In genomic region chr22:27108425-27109114, GRCh38 we compare ENCODE assay signal across 10 cellular contexts.
A peak's percentile ranks its signal among the peaks of the same experiment; 100 is the strongest.
DNase-seq lines count a peak whose midpoint lies in the region; ATAC-seq, FAIRE-seq and TF ChIP-seq lines count a peak whose summit lies in the region.
"Had no signal": no experiment of that assay in that cellular context is flagged by ENCODE, and none has a peak within 500 bp of the region (broad histone marks: within the 10 kb centered on the region; RNA-seq: fewer than 3 reads in every experiment).

No MANE protein-coding gene starts in this region.

- H3K4me1 ChIP-seq in A549 (peaks cover 73% of the 10 kb centered on the region), ovary (ENCODE audit: insufficient read depth) (peaks cover 17% of the 10 kb centered on the region), GM23338 (ENCODE audit: insufficient read depth) (no peaks in the 10 kb centered on the region)

- TF ChIP-seq POLR2A in A549 (IDR thresholded peaks at IDR 0.05; ENCODE audit: low read length) = no peak
- TF ChIP-seq POLR2A in ovary (IDR thresholded peaks at IDR 0.05) = no peak

- no peak overlapping the region for H3K4me3 ChIP-seq in A549
- H3K4me3 ChIP-seq in fibroblast of villous mesenchyme (ENCODE audit: low read depth, low read length) = no peak overlapping the region
- H3K4me3 ChIP-seq in ovary = no peak overlapping the region
- no peak overlapping the region for H3K4me3 ChIP-seq in GM23338

- no peaks in the 10 kb centered on the region for H3F3A ChIP-seq in GM23338 (replicated peaks; ENCODE audit: low read depth)

- H3K27me3 ChIP-seq in ovary (no peaks in the 10 kb centered on the region), GM23338 (ENCODE audit: insufficient read depth) (no peaks in the 10 kb centered on the region)

- FAIRE-seq in A549 (lab: Jason Lieb, UNC) = no peak

- peaks cover 18% of the 10 kb centered on the region for H3K4me1 Mint-ChIP-seq in GM23338

- H3K27ac ChIP-seq in A549 (peak overlapping the region; percentile 94 to 96), ovary (peak overlapping the region; percentile 49 to 62), GM23338 (ENCODE audit: low read depth) (no peak overlapping the region)

- intact Hi-C loops in ovary (cut with DNase I) = loop anchor here in 1 of 4 donors (5.0 kb wide), 1 partner anchor 104 kb away; no protein-coding TSS in a partner anchor

- H3K9me3 ChIP-seq in A549 (no peaks in the 10 kb centered on the region), ovary (no peaks in the 10 kb centered on the region)

- POLR2A ChIA-PET in A549 (lab: Yijun Ruan, JAX) = interaction anchor here (0.5 to 1.0 kb wide), 3 partner anchors 25 to 257 kb away, joined by 3 to 5 read pairs (median 4); no protein-coding TSS in a partner anchor

- CTCF ChIA-PET in A549 (lab: Yijun Ruan, JAX) = interaction anchor here (1.0 kb wide), 1 partner anchor 24 kb away, joined by 3 read pairs; no protein-coding TSS in a partner anchor

- no peak overlapping the region for H3K4me3 Mint-ChIP-seq in GM23338
- H3K4me3 Mint-ChIP-seq: HFFc6 had no signal

- TF ChIP-seq CTCF in A549 (IDR thresholded peaks at IDR 0.05) (no peak), fibroblast of villous mesenchyme (IDR thresholded peaks at IDR 0.05; ENCODE audit: insufficient read depth, low read depth, low read length) (no peak), ovary (IDR thresholded peaks at IDR 0.05) (no peak), GM23338 (conservative IDR thresholded peaks at IDR 0.05; ENCODE audit: low read depth in 2 of 2) (no peak)

- WGBS in A549 (ENCODE audit: missing lambda C conversion rate) = 31% methylated on average over 11 of the region's 20 CpGs
- 2 to 16% (median 5%) methylated on average over 20 of the region's 20 CpGs for WGBS in ovary, 3 donors

- 0 out of 2 replicates have a peak, but pooled peaks cover 5% of the 10 kb centered on the region for H3K9me2 ChIP-seq in GM23338 (ENCODE audit: insufficient read depth)

- no peaks in the 10 kb centered on the region for H3K79me2 ChIP-seq in GM23338 (replicated peaks; ENCODE audit: insufficient read depth)

- H3K36me3 ChIP-seq in ovary (no peaks in the 10 kb centered on the region), GM23338 (ENCODE audit: insufficient read depth) (no peaks in the 10 kb centered on the region)

- DNase-seq in A549 (ENCODE audit: low read depth in 1 of 2, low spot score in 1 of 2) = peak in 1 of 2 experiments; percentile 45
- DNase-seq in NCI-H345 (lab: John Stamatoyannopoulos, UW) = peak; percentile 64
- peak; percentile 74 for DNase-seq in fibroblast of villous mesenchyme (ENCODE audit: low read depth)
- peak; percentile 84 to 90 (median 88) for DNase-seq in ovary
- DNase-seq in T-helper 2 cell = no peak
- DNase-seq in GM23338 (ENCODE audit: low spot score) = no peak
- DNase-seq: NCI-H187 had no signal

- no peaks in the 10 kb centered on the region for H3K27me3 Mint-ChIP-seq in GM23338 (ENCODE audit: insufficient read depth, low read depth, poor library complexity)

- no peak overlapping the region for H3K27ac Mint-ChIP-seq in GM23338
- H3K27ac Mint-ChIP-seq: HFFc6 had no signal

- ATAC-seq in A549 = no peak; a peak in 1 of 6 replicates
- ATAC-seq in HG03520 (IDR thresholded peaks at IDR 0.05; ENCODE audit: unreplicated experiment) = no peak
- ATAC-seq in GM23338 = no peak
- no peak for ATAC-seq in GM18517 (IDR thresholded peaks at IDR 0.05; ENCODE audit: unreplicated experiment)

- no peaks in the 10 kb centered on the region for H3K36me3 Mint-ChIP-seq in GM23338 (ENCODE audit: low read depth)

- H2AFZ ChIP-seq in GM23338 = no peak overlapping the region

- no peaks in the 10 kb centered on the region; the same call in 1 of the 2 replicates for H4K20me1 ChIP-seq in GM23338 (replicated peaks; ENCODE audit: insufficient read depth)

- TF ChIP-seq EP300 in A549 (IDR thresholded peaks at IDR 0.05) (no peak), ovary (IDR thresholded peaks at IDR 0.05) (no peak)

- H3K4me2 ChIP-seq in A549 (peak overlapping the region; percentile 51), GM23338 (no peak overlapping the region)

- H3K9me3 Mint-ChIP-seq in GM23338 = no peaks in the 10 kb centered on the region

- TF ChIP-seq RAD21 in A549 (conservative IDR thresholded peaks at IDR 0.05 in 1 of 2, IDR thresholded peaks at IDR 0.05 in 1 of 2) = no peak

TF ChIP-seq in A549, 52 proteins besides CTCF, POLR2A, EP300 and RAD21:
- TF ChIP-seq USF2 (IDR thresholded peaks at IDR 0.05) = no peak
- no peak for TF ChIP-seq PBX3 (IDR thresholded peaks at IDR 0.05)
TF ChIP-seq in A549: peak in this region for 0.

TF ChIP-seq in GM23338, 12 proteins besides CTCF, POLR2A, EP300 and RAD21 (continues in another document):
- TF ChIP-seq POLR2AphosphoS5 (IDR thresholded peaks at IDR 0.05; ENCODE audit: low read depth) (no peak), NANOG (IDR thresholded peaks at IDR 0.05; ENCODE audit: borderline replicate concordance) (no peak), STAT1 (IDR thresholded peaks at IDR 0.05; ENCODE audit: unreplicated experiment) (no peak), CREB1 (CRISPR knock-in tag; IDR thresholded peaks at IDR 0.05; ENCODE audit: low read depth) (no peak), REST (IDR thresholded peaks at IDR 0.05; ENCODE audit: unreplicated experiment) (no peak), ZNF331 (CRISPR knock-in tag; IDR thresholded peaks at IDR 0.05; ENCODE audit: low read depth) (no peak), JUNB (IDR thresholded peaks at IDR 0.05; ENCODE audit: unreplicated experiment) (no peak), ZNF114 (CRISPR knock-in tag; IDR thresholded peaks at IDR 0.05) (no peak), ETS1 (IDR thresholded peaks at IDR 0.05) (no peak)

Comparison
In these comparisons a context has a peak if more than half of its experiments do, and no peak if none do; other contexts are left out.
1. DNase-seq: peak in NCI-H345 (single experiment), fibroblast of villous mesenchyme (single experiment) and ovary (5 of 5); none in T-helper 2 cell (0 of 5) and GM23338 (single experiment).